In the genomic region with DNA sequence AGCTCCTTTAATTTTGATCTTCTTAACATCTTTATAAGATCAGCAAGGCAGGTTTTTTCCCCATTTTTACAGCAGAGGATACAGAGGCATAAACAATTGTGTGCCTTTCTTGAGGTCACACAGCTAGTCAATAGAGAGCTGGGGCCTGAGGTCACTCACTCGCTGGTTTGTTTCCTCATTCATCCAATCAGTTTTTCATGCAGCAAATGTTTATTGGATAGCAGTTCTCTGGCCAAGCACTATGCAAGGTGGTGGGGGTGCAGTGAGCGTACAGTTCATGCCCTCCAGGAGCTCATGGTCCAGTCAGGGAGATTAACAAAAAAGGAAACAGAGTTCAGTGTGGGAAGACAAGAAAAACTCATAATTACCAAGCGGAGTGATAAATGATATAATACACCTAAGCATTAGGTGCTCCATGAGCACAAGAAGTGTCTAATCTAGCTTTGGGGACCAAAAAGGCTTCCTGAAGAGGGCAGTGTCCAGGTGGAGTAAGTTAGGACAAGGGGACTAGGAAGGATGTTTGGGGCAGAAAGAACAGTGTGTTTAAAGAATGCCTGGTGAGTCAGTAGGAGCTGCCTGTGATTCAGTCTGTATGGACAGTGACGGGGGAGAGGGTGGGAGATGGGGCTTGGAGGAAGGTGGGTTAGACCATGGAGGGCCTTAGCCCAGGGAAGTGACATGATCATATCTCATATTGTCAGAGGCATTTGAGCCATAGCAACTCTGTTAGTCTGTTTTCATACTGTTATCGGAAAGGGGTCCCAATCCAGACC, we compare ENCODE assay signal across 17 cellular contexts. TPM values are rescaled to one million over a fixed set of nuclear protein-coding genes. Genes with fewer than 3 reads are reported as not detected.
DNase-seq lines count a peak whose midpoint lies in the region; FAIRE-seq and TF ChIP-seq lines count a peak whose summit lies in the region.
"Had no signal": no experiment of that assay in that cellular context is flagged by ENCODE, and none has a peak within 500 bp of the region (broad histone marks: within the 10 kb centered on the region; RNA-seq: fewer than 3 reads in every experiment).

No MANE protein-coding gene starts in this region.

- 83% methylated on average over 5 of the region's 5 CpGs for WGBS in mesenchymal stem cell

- no peaks in the 10 kb centered on the region for H3K36me3 ChIP-seq in brain microvascular endothelial cell (replicated peaks)
- peaks cover 0 to 9% of the 10 kb centered on the region in 2 experiments for H3K36me3 ChIP-seq in mesenchymal stem cell (ENCODE audit: control insufficient read depth in 1 of 2, insufficient read depth in 2 of 2, low read depth in 1 of 2, low read length in 2 of 2)

- H4K91ac ChIP-seq in mesenchymal stem cell (ENCODE audit: low read length): no peak overlapping the region

- no peak overlapping the region for H2BK15ac ChIP-seq in mesenchymal stem cell (ENCODE audit: low read depth, poor library complexity, severe bottlenecking)

- H3K23ac ChIP-seq in mesenchymal stem cell (ENCODE audit: low read length in 2 of 2): no peak overlapping the region

- H3K27ac ChIP-seq in brain microvascular endothelial cell: no peak overlapping the region
- no peak overlapping the region for H3K27ac ChIP-seq in mesenchymal stem cell (ENCODE audit: low read length, poor library complexity, severe bottlenecking)
- H3K27ac ChIP-seq: BLaER1 had no signal

- H3K4ac ChIP-seq in mesenchymal stem cell (ENCODE audit: low read depth in 1 of 2, low read length in 2 of 2): no peak overlapping the region

- FAIRE-seq in HTR-8/SVneo (lab: Jason Lieb, UNC): peak; percentile 44
- FAIRE-seq in urothelium cell line (lab: Jason Lieb, UNC): peak; percentile 87
- FAIRE-seq: H1 had no signal

- H2BK5ac ChIP-seq in mesenchymal stem cell (ENCODE audit: low read depth, low read length, poor library complexity, severe bottlenecking): no peak overlapping the region

- TF ChIP-seq CTCF in brain microvascular endothelial cell (IDR thresholded peaks at IDR 0.05; ENCODE audit: low read depth, low read length, missing control alignments): peak; percentile 4

- no peaks in the 10 kb centered on the region for H3K27me3 ChIP-seq in brain microvascular endothelial cell (replicated peaks)
- no peaks in the 10 kb centered on the region for H3K27me3 ChIP-seq in mesenchymal stem cell (ENCODE audit: control insufficient read depth in 1 of 2, insufficient read depth in 1 of 2, low read length in 2 of 2)
- H3K27me3 ChIP-seq: BLaER1, MG63 had no signal

- H3K14ac ChIP-seq in mesenchymal stem cell (ENCODE audit: low read length in 2 of 2): no peak overlapping the region

- no peak overlapping the region for H2AK5ac ChIP-seq in mesenchymal stem cell (ENCODE audit: low read length, severe bottlenecking)

- no peak overlapping the region for H2BK12ac ChIP-seq in mesenchymal stem cell (ENCODE audit: low read length in 2 of 2)

- no peak overlapping the region for H3K18ac ChIP-seq in mesenchymal stem cell (ENCODE audit: low read depth in 1 of 2, low read length in 2 of 2)

- no peak overlapping the region for H3K9ac ChIP-seq in mesenchymal stem cell (ENCODE audit: low read length)
- H3K9ac ChIP-seq: BLaER1, SK-N-SH had no signal

- no peak for DNase-seq in HTR-8/SVneo (ENCODE audit: insufficient read length, low spot score)
- DNase-seq in brain microvascular endothelial cell: no peak
- peak; percentile 55 for DNase-seq in mesenchymal stem cell
- no peak for DNase-seq in urothelium cell line (ENCODE audit: low spot score)
- no peak for DNase-seq in SW 1271 (lab: John Stamatoyannopoulos, UW)
- no peak for DNase-seq in AML-193 (lab: John Stamatoyannopoulos, UW)
- DNase-seq in effector CD4-positive, alpha-beta T cell: no peak
- DNase-seq: KG1, MG63, NCI-H1105, NCI-H1694 treated with DMSO at 0.1 percent for 48 hours, NCI-H446, NCI-H774, Right ventricle myocardium superior, SK-N-SH had no signal

- no peak overlapping the region for H3K4me2 ChIP-seq in mesenchymal stem cell (ENCODE audit: low read length, poor library complexity, severe bottlenecking)
- H3K4me2 ChIP-seq: BLaER1, SK-N-SH had no signal

- H3K4me3 ChIP-seq in brain microvascular endothelial cell (ENCODE audit: low read depth, low read length) (no peak overlapping the region), mesenchymal stem cell (ENCODE audit: insufficient read depth in 1 of 2, low read depth in 1 of 2, low read length in 2 of 2) (no peak overlapping the region)
- H3K4me3 ChIP-seq: BLaER1, MG63 had no signal

- no peaks in the 10 kb centered on the region for H3K9me3 ChIP-seq in mesenchymal stem cell (ENCODE audit: control insufficient read depth, low read length)
- H3K9me3 ChIP-seq: BLaER1, MG63, SK-N-SH had no signal

- in situ Hi-C loops in brain microvascular endothelial cell (cut with HindIII; ENCODE audit: low pct_ligation_motif_present, low sequenced_read_pairs): no loop called here

- H2AFZ ChIP-seq in mesenchymal stem cell (ENCODE audit: low read depth, low read length): no peak overlapping the region

- H2BK120ac ChIP-seq in mesenchymal stem cell (ENCODE audit: low read depth, low read length): peak overlapping the region; percentile 19

- H4K8ac ChIP-seq in mesenchymal stem cell (ENCODE audit: low read length): no peak overlapping the region

- H3K4me1 ChIP-seq in mesenchymal stem cell (ENCODE audit: control insufficient read depth, insufficient read depth, low read depth, low read length): peaks cover 2% of the 10 kb centered on the region
- H3K4me1 ChIP-seq: BLaER1 had no signal

- H3K79me1 ChIP-seq in mesenchymal stem cell (replicated peaks; ENCODE audit: low read length, poor library complexity, severe bottlenecking): no peaks in the 10 kb centered on the region

RNA-seq across cellular contexts. Expression of gene MAP2K5, which starts 29.3 kb away (rescaled TPM):
- polyA plus RNA-seq in mesenchymal stem cell (2013, experiment 1 of 2): 14.1 TPM
- 13.7 TPM for polyA plus RNA-seq in mesenchymal stem cell (2013, experiment 2 of 2)

RNA-seq across cellular contexts. Expression of gene C15orf61, which starts 50.9 kb away (rescaled TPM):
- polyA plus RNA-seq in mesenchymal stem cell (2013, experiment 1 of 2): 3.9 TPM
- 4.9 TPM for polyA plus RNA-seq in mesenchymal stem cell (2013, experiment 2 of 2)
